Comparison of ENCODE assay signal across 24 cellular contexts in genomic region chr5:62168882-62169281, GRCh38.
"Had no signal": no experiment of that assay in that cellular context is flagged by ENCODE, and none has a peak within 500 bp of the region (broad histone marks: within the 10 kb centered on the region; RNA-seq: fewer than 3 reads in every experiment).

No MANE protein-coding gene starts in this region.

- H3K4me1 ChIP-seq: ascending aorta, body of pancreas, SJSA1 had no signal

- H3K36me3 ChIP-seq: ascending aorta, SJSA1 had no signal

- DNase-seq: activated CD4-positive, alpha-beta T cell treated with anti-CD3 and anti-CD28 coated beads for 1 hour; activated CD4-positive, alpha-beta T cell treated with anti-CD3 and anti-CD28 coated beads, Interleukin-2, amount 10 ng/mL, durations not matched to agents 24 days and 14 days; activated CD4-positive, alpha-beta T cell treated with anti-CD3 and anti-CD28 coated beads, Interleukin-2, amount 50 U/mL, for 48 hours; activated CD8-positive, alpha-beta memory T cell treated with anti-CD3 and anti-CD28 coated beads, Interleukin-2, amount 10 ng/mL, durations not matched to agents 7 days and 5 days; activated effector memory CD4-positive, alpha-beta T cell treated with Interleukin-2 at 50 U/mL for 16 hours; activated naive CD4-positive, alpha-beta T cell; activated T-cell treated with anti-CD3 and anti-CD28 coated beads, Interleukin-2, amount 50 U/mL, for 24 hours; amniotic stem cell; body of pancreas; central memory CD4-positive, alpha-beta T cell; NCI-H1092 treated with DMSO at 0.1 percent for 48 hours; NCI-H1694 treated with DMSO at 0.1 percent for 48 hours; NCI-H2029 treated with DMSO at 0.1 percent for 48 hours; NCI-H526 treated with DMSO at 0.1 percent for 48 hours; OCI-M1; Right ventricle myocardium superior had no signal

- H3K4me2 ChIP-seq: KMS-11 had no signal

- H3K9me3 ChIP-seq: ascending aorta, body of pancreas, SJSA1 had no signal

- H3K9ac ChIP-seq: KMS-11 had no signal

- H3K4me3 ChIP-seq: ascending aorta, body of pancreas, coronary artery, SJSA1 had no signal

- H3K27ac ChIP-seq: ascending aorta, body of pancreas, coronary artery, KMS-11, RWPE1, SJSA1 had no signal

- ATAC-seq: activated CD8-positive, alpha-beta memory T cell treated with anti-CD3 and anti-CD28 coated beads, Interleukin-2, amount 10 ng/mL, durations not matched to agents 7 days and 5 days; body of pancreas; Panc1; SK-N-SH treated with all-trans-retinoic acid at 6 μM for 48 hours; WTC11 had no signal

- H3K27me3 ChIP-seq: ascending aorta, body of pancreas, SJSA1 had no signal
